Comparison of ENCODE assay signal across 8 cellular contexts in the genomic region with DNA sequence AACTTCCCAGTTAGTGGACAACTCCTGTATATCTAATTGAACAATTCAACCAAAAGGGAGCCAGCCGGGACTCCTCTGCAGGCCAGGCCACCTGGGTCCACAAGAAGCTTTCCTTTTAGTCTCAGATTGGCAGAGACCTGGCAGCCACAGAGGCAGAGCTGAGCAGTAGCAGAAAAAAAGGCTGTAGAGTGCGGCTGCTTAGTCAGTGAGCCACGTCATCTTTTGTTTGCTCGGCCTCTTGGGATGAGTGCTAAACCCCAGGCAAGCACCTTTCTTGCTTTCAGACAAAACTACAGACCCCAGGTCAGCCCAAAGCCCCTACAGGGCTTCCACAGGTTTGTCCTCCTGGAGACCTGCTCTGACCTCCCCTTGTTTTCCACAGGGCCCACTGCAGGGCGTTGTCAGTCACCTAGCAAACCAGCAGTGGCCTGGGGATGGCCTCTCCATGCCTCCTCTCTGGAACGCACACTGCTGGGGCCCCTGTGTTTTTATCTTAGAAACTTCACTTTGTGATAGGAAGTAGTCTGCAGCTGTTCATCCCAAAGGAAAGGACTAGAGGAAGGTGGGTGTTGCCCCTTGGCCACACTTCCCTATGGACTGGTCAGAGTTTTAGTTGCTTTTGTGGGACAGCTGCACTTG. TPM values are rescaled to one million over a fixed set of nuclear protein-coding genes. Genes with fewer than 3 reads are reported as not detected.
DNase-seq lines count a peak whose midpoint lies in the region; ATAC-seq and FAIRE-seq lines count a peak whose summit lies in the region.

No MANE protein-coding gene starts in this region.

- no peaks in the 10 kb centered on the region for H3K36me3 Mint-ChIP-seq in activated T-cell treated with anti-CD3 and anti-CD28 coated beads, Interleukin-2, amount 50 U/mL, for 4 hours (ENCODE audit: insufficient read depth)

- H3K27me3 ChIP-seq in HUES6 (ENCODE audit: control insufficient read depth, insufficient read depth, low read length) = no peaks in the 10 kb centered on the region
- H3K27me3 ChIP-seq in iPS-20b (ENCODE audit: insufficient read depth, low read length) = no peaks in the 10 kb centered on the region

- no peaks in the 10 kb centered on the region for H3K27me3 Mint-ChIP-seq in activated T-cell treated with anti-CD3 and anti-CD28 coated beads, Interleukin-2, amount 50 U/mL, for 4 hours (ENCODE audit: low read depth)

- H3K27ac ChIP-seq in HUES6 (ENCODE audit: low read depth, low read length) (peak overlapping the region; percentile 74; the same call in 1 of the 2 replicates), angular gyrus (ENCODE audit: low read depth, low read length) (peak overlapping the region; percentile 74), iPS-20b (ENCODE audit: low read length) (peak overlapping the region; percentile 32)

- H3K4me3 Mint-ChIP-seq in activated T-cell treated with anti-CD3 and anti-CD28 coated beads, Interleukin-2, amount 50 U/mL, for 4 hours = no peak overlapping the region

- no peaks in the 10 kb centered on the region for H3K4me1 Mint-ChIP-seq in activated T-cell treated with anti-CD3 and anti-CD28 coated beads, Interleukin-2, amount 50 U/mL, for 4 hours (ENCODE audit: low read depth)

- no peak for ATAC-seq in activated T-cell treated with anti-CD3 and anti-CD28 coated beads, Interleukin-2, amount 50 U/mL, for 4 hours

- H3K9me3 ChIP-seq in HUES6 (ENCODE audit: control insufficient read depth, insufficient read depth, low read depth, low read length) (no peaks in the 10 kb centered on the region), iPS-20b (ENCODE audit: insufficient read depth, low read depth, low read length) (no peaks in the 10 kb centered on the region)

- H3K36me3 ChIP-seq in HUES6 (ENCODE audit: control insufficient read depth, insufficient read depth, low read length) = peaks cover 9% of the 10 kb centered on the region; the same call in 1 of the 2 replicates
- no peaks in the 10 kb centered on the region for H3K36me3 ChIP-seq in iPS-20b (ENCODE audit: insufficient read depth, low read depth, low read length)

- no peaks in the 10 kb centered on the region for H3K9me3 Mint-ChIP-seq in activated T-cell treated with anti-CD3 and anti-CD28 coated beads, Interleukin-2, amount 50 U/mL, for 4 hours

- H3K9ac ChIP-seq in HUES6 (ENCODE audit: low read length) = peak overlapping the region; percentile 49
- H3K9ac ChIP-seq in iPS-20b (ENCODE audit: low read depth, low read length) = peak overlapping the region; percentile 58; the same call in 1 of the 2 replicates

- DNase-seq in superior temporal gyrus (ENCODE audit: extremely low spot score) = peak; percentile 84
- no peak for DNase-seq in activated T-cell treated with anti-CD3 and anti-CD28 coated beads, Interleukin-2, amount 50 U/mL, for 4 hours
- DNase-seq in activated CD4-positive, CD25-positive, alpha-beta regulatory T cell (lab: John Stamatoyannopoulos, UW) = no peak
- no peak for DNase-seq in HTR-8/SVneo (ENCODE audit: insufficient read length, low spot score)
- no peak for DNase-seq in UCSD-AML1 (lab: John Stamatoyannopoulos, UW; ENCODE audit: unreplicated experiment)

- no peak for FAIRE-seq in HTR-8/SVneo (lab: Jason Lieb, UNC)

- H3K4me3 ChIP-seq in HUES6 (ENCODE audit: low read depth, low read length) (no peak overlapping the region), iPS-20b (ENCODE audit: low read length) (no peak overlapping the region)

- H3K4me1 ChIP-seq in HUES6 (ENCODE audit: control insufficient read depth, insufficient read depth, low read length) = peaks cover 85% of the 10 kb centered on the region
- H3K4me1 ChIP-seq in iPS-20b (ENCODE audit: insufficient read depth, low read length) = peaks cover 71% of the 10 kb centered on the region

RNA-seq across cellular contexts. Expression of gene SHB, which starts 49.9 kb away (rescaled TPM):
- total RNA-seq in activated T-cell treated with anti-CD3 and anti-CD28 coated beads, Interleukin-2, amount 50 U/mL, for 4 hours = 1 to 10 TPM; 2.6 to 4.0 (median 3.4) TPM
